Comparison of ENCODE assay signal across 37 cellular contexts in genomic region chr13:109096101-109096500, GRCh38.
DNase-seq lines count a peak whose midpoint lies in the region; ATAC-seq, FAIRE-seq and TF ChIP-seq lines count a peak whose summit lies in the region.
"Had no signal": no experiment of that assay in that cellular context is flagged by ENCODE, and none has a peak within 500 bp of the region (broad histone marks: within the 10 kb centered on the region; RNA-seq: fewer than 3 reads in every experiment).

No MANE protein-coding gene starts in this region.

- H3K9me3 ChIP-seq in tibial nerve: no peaks in the 10 kb centered on the region
- H3K9me3 ChIP-seq: esophagus squamous epithelium, HAP-1, right lobe of liver had no signal

- H3K27ac Mint-ChIP-seq in osteocyte (ENCODE audit: unreplicated experiment): no peak overlapping the region
- H3K27ac Mint-ChIP-seq: activated CD4-positive, alpha-beta T cell treated with anti-CD3 and anti-CD28 coated beads, Interleukin-2, amount 10 ng/mL, durations not matched to agents 24 days and 14 days; activated naive CD8-positive, alpha-beta T cell treated with anti-CD3 and anti-CD28 coated beads for 36 hours; CD8-positive, alpha-beta T cell; dendritic cell treated with granulocyte-macrophage colony-stimulating factor and Interleukin-4, amounts not matched to agents 40 ng/mL and 50 ng/mL, for 4 days; endodermal cell; neural progenitor cell; progenitor cell of endocrine pancreas had no signal

- WGBS in tibial nerve, 2 donors: 55 to 69% methylated on average over 5 to 6 of the region's 6 CpGs

- no peak overlapping the region for H3K4me3 Mint-ChIP-seq in osteocyte (ENCODE audit: unreplicated experiment)
- H3K4me3 Mint-ChIP-seq: activated CD4-positive, alpha-beta T cell treated with anti-CD3 and anti-CD28 coated beads, Interleukin-2, amount 10 ng/mL, durations not matched to agents 24 days and 14 days; activated naive CD8-positive, alpha-beta T cell treated with anti-CD3 and anti-CD28 coated beads for 36 hours; CD8-positive, alpha-beta T cell; dendritic cell treated with granulocyte-macrophage colony-stimulating factor and Interleukin-4, amounts not matched to agents 40 ng/mL and 50 ng/mL, for 4 days; endodermal cell; neural progenitor cell had no signal

- H3K36me3 Mint-ChIP-seq in osteocyte (ENCODE audit: unreplicated experiment): no peaks in the 10 kb centered on the region
- H3K36me3 Mint-ChIP-seq: activated naive CD8-positive, alpha-beta T cell treated with anti-CD3 and anti-CD28 coated beads for 36 hours; CD8-positive, alpha-beta T cell had no signal

- no peaks in the 10 kb centered on the region for H3K36me3 ChIP-seq in bronchial epithelial cell (ENCODE audit: control insufficient read depth, insufficient read depth, low read length)
- no peaks in the 10 kb centered on the region for H3K36me3 ChIP-seq in tibial nerve
- H3K36me3 ChIP-seq: esophagus squamous epithelium, HAP-1, neural progenitor cell, right lobe of liver, WERI-Rb-1 had no signal

- TF ChIP-seq CTCF in bronchial epithelial cell (IDR thresholded peaks at IDR 0.05; ENCODE audit: insufficient read depth, low read length, severe bottlenecking): no peak
- TF ChIP-seq CTCF in osteocyte (IDR thresholded peaks at IDR 0.05): no peak
- TF ChIP-seq CTCF in tibial nerve (IDR thresholded peaks at IDR 0.05): no peak

- no peak for TF ChIP-seq POLR2A in tibial nerve (IDR thresholded peaks at IDR 0.05)

- no peak for TF ChIP-seq EP300 in tibial nerve (IDR thresholded peaks at IDR 0.05)

- no peak for ATAC-seq in HG03354 (IDR thresholded peaks at IDR 0.05; ENCODE audit: poor library complexity, severe bottlenecking, unreplicated experiment)
- ATAC-seq in GM18870 (IDR thresholded peaks at IDR 0.05; ENCODE audit: unreplicated experiment): no peak
- ATAC-seq: CD8-positive, alpha-beta T cell; right lobe of liver had no signal

- H3K9me3 Mint-ChIP-seq in osteocyte (ENCODE audit: unreplicated experiment): peaks cover 13% of the 10 kb centered on the region
- H3K9me3 Mint-ChIP-seq: dendritic cell treated with granulocyte-macrophage colony-stimulating factor and Interleukin-4, amounts not matched to agents 40 ng/mL and 50 ng/mL, for 4 days had no signal

- no peak overlapping the region for H3K27ac ChIP-seq in tibial nerve
- H3K27ac ChIP-seq: esophagus squamous epithelium, neural progenitor cell, right lobe of liver, WERI-Rb-1 had no signal

- peaks cover 5% of the 10 kb centered on the region for H3K27me3 Mint-ChIP-seq in osteocyte (ENCODE audit: unreplicated experiment)
- H3K27me3 Mint-ChIP-seq: activated CD4-positive, alpha-beta T cell treated with anti-CD3 and anti-CD28 coated beads, Interleukin-2, amount 10 ng/mL, durations not matched to agents 24 days and 14 days had no signal

- FAIRE-seq in bronchial epithelial cell (lab: Jason Lieb, UNC): no peak
- FAIRE-seq: A204.1, frontal cortex, HTR-8/SVneo, urothelium cell line had no signal

- no peaks in the 10 kb centered on the region for H3K4me1 ChIP-seq in tibial nerve
- H3K4me1 ChIP-seq: HAP-1, neural progenitor cell, right lobe of liver had no signal

- H3K4me1 Mint-ChIP-seq in osteocyte (ENCODE audit: unreplicated experiment): peaks cover 9% of the 10 kb centered on the region
- H3K4me1 Mint-ChIP-seq: activated CD4-positive, alpha-beta T cell treated with anti-CD3 and anti-CD28 coated beads, Interleukin-2, amount 10 ng/mL, durations not matched to agents 24 days and 14 days; activated naive CD8-positive, alpha-beta T cell treated with anti-CD3 and anti-CD28 coated beads for 36 hours; endodermal cell had no signal

- H3K27me3 ChIP-seq in bronchial epithelial cell (ENCODE audit: control insufficient read depth, insufficient read depth, low read length): no peaks in the 10 kb centered on the region
- no peaks in the 10 kb centered on the region for H3K27me3 ChIP-seq in tibial nerve
- H3K27me3 ChIP-seq: esophagus squamous epithelium, neural progenitor cell, right lobe of liver had no signal

- H3K4me3 ChIP-seq in bronchial epithelial cell (ENCODE audit: low read depth, low read length) (no peak overlapping the region), tibial nerve (no peak overlapping the region)
- H3K4me3 ChIP-seq: esophagus squamous epithelium, HAP-1, lung, neural progenitor cell, right lobe of liver had no signal

- DNase-seq in SIG-M5 treated with dmso at 0.1 percent for 504 hours (lab: John Stamatoyannopoulos, UW; ENCODE audit: unreplicated experiment) (peak; percentile 28), SIG-M5 (lab: John Stamatoyannopoulos, UW) (no peak), MV-4-11 (lab: John Stamatoyannopoulos, UW) (peak; percentile 75), bronchial epithelial cell (ENCODE audit: low read depth) (peak; percentile 34), osteocyte (ENCODE audit: extremely low spot score, unreplicated experiment) (no peak), tibial nerve (ENCODE audit: low spot score in 2 of 2) (no peak)
- DNase-seq: activated CD4-positive, alpha-beta T cell treated with anti-CD3 and anti-CD28 coated beads, Interleukin-2, amount 10 ng/mL, durations not matched to agents 24 days and 14 days; activated effector memory CD4-positive, alpha-beta T cell treated with anti-CD3 and anti-CD28 coated beads, Interleukin-2, amount 50 U/mL, for 16 hours; activated naive CD8-positive, alpha-beta T cell treated with anti-CD3 and anti-CD28 coated beads for 36 hours; activated T-cell treated with anti-CD3 and anti-CD28 coated beads, Interleukin-2, amount 50 U/mL, for 1 hour; AML-193; aorta; CD8-positive, alpha-beta T cell; central memory CD4-positive, alpha-beta T cell; DMS 273 treated with DMSO at 0.1 percent for 48 hours; endodermal cell; esophagus squamous epithelium; Karpas-422; NCI-H1105 treated with DMSO at 0.1 percent for 48 hours; NCI-H2029; NCI-H226; NCI-H748 treated with DMSO at 0.1 percent for 48 hours; OCI-M1; right lobe of liver; stimulated activated naive CD4-positive, alpha-beta T cell; WERI-Rb-1 had no signal

Comparison
In these comparisons a context has a peak if more than half of its experiments do, and no peak if none do; other contexts are left out.
1. DNase-seq: peak in SIG-M5 treated with dmso at 0.1 percent for 504 hours (single experiment), MV-4-11 (single experiment) and bronchial epithelial cell (single experiment); none in SIG-M5 (single experiment), osteocyte (single experiment) and tibial nerve (0 of 2).